8 cellular contexts compared by ENCODE assay signal in genomic region chr15:55289011-55289572, GRCh38. TPM values are rescaled to one million over a fixed set of nuclear protein-coding genes. Genes with fewer than 3 reads are reported as not detected.
DNase-seq lines count a peak whose midpoint lies in the region; ATAC-seq and TF ChIP-seq lines count a peak whose summit lies in the region.

No MANE protein-coding gene starts in this region.

- no peak overlapping the region for H3K27ac Mint-ChIP-seq in neural crest cell (ENCODE audit: unreplicated experiment)

- H3K36me3 Mint-ChIP-seq in neural crest cell (ENCODE audit: low read depth), result no peaks in the 10 kb centered on the region

- peak; percentile 22 for ATAC-seq in GM19324 (IDR thresholded peaks at IDR 0.05; ENCODE audit: low FRiP score, unreplicated experiment)

- H3K4me3 Mint-ChIP-seq in neural crest cell, result peak overlapping the region; percentile 89

- no peaks in the 10 kb centered on the region for H3K4me1 ChIP-seq in BE2C

- peaks cover 11% of the 10 kb centered on the region for H3K4me1 Mint-ChIP-seq in neural crest cell

- no peaks in the 10 kb centered on the region for H3K9me3 ChIP-seq in BE2C

- no peaks in the 10 kb centered on the region for H3K36me3 ChIP-seq in BE2C

- H3K27me3 Mint-ChIP-seq in neural crest cell (ENCODE audit: low read depth), result peaks cover 7% of the 10 kb centered on the region

- DNase-seq in BE2C (peak; percentile 25), M059J (ENCODE audit: low read depth) (peak; percentile 45), fibroblast of gingiva (ENCODE audit: low read depth) (peak; percentile 52), neural crest cell (ENCODE audit: low read depth, low spot score) (no peak), NCI-H1436 treated with DMSO at 0.1 percent for 48 hours (lab: John Stamatoyannopoulos, UW) (no peak), NCI-H1436 (lab: John Stamatoyannopoulos, UW) (no peak)
- peak; percentile 73 for DNase-seq in activated CD8-positive, alpha-beta memory T cell treated with anti-CD3 and anti-CD28 coated beads, Interleukin-2, amount 50 U/mL, for 48 hours

- H3K9me3 Mint-ChIP-seq in neural crest cell, result no peaks in the 10 kb centered on the region

- TF ChIP-seq CTCF in BE2C (IDR thresholded peaks at IDR 0.05; ENCODE audit: low read depth, low read length) (no peak), neural crest cell (conservative IDR thresholded peaks at IDR 0.05) (no peak)

- peak overlapping the region; percentile 94 for H3K4me3 ChIP-seq in BE2C (ENCODE audit: low read depth, low read length)

- H3K27me3 ChIP-seq in BE2C, result no peaks in the 10 kb centered on the region

RNA-seq across cellular contexts. Expression of gene RAB27A, which starts 0.5 kb away (rescaled TPM):
- polyA plus RNA-seq in BE2C (2012; ENCODE audit: insufficient read depth, insufficient read length, low read depth), result 1.9 TPM
- 2.3 and 9.0 TPM in 2 replicates for total RNA-seq in M059J (2014; rRNA removed; shearing (Covaris generic))
- 5.9 and 6.5 TPM in 2 replicates for total RNA-seq in neural crest cell

RNA-seq across cellular contexts. Expression of gene PIGBOS1, which starts 29.8 kb away (rescaled TPM):
- polyA plus RNA-seq in BE2C (2012; ENCODE audit: insufficient read depth, insufficient read length, low read depth), result 5.6 TPM
- total RNA-seq in M059J (2014; rRNA removed; shearing (Covaris generic)), result 12.2 and 23.2 TPM in 2 replicates
- 12.5 and 16.6 TPM in 2 replicates for total RNA-seq in neural crest cell

RNA-seq across cellular contexts. Expression of gene PIGB, which starts 29.9 kb away (rescaled TPM):
- 3.6 TPM for polyA plus RNA-seq in BE2C (2012; ENCODE audit: insufficient read depth, insufficient read length, low read depth)
- 15.3 and 18.0 TPM in 2 replicates for total RNA-seq in M059J (2014; rRNA removed; shearing (Covaris generic))
- 12.9 and 14.6 TPM in 2 replicates for total RNA-seq in neural crest cell

Comparison
In these comparisons a context has a peak if more than half of its experiments do, and no peak if none do; other contexts are left out.
1. DNase-seq: peak in BE2C (single experiment), M059J (single experiment), activated CD8-positive, alpha-beta memory T cell treated with anti-CD3 and anti-CD28 coated beads, Interleukin-2, amount 50 U/mL, for 48 hours (single experiment) and fibroblast of gingiva (single experiment); none in neural crest cell (single experiment), NCI-H1436 treated with DMSO at 0.1 percent for 48 hours (single experiment) and NCI-H1436 (single experiment).